Comparison of ENCODE assay signal across 9 cellular contexts in the genomic region with DNA sequence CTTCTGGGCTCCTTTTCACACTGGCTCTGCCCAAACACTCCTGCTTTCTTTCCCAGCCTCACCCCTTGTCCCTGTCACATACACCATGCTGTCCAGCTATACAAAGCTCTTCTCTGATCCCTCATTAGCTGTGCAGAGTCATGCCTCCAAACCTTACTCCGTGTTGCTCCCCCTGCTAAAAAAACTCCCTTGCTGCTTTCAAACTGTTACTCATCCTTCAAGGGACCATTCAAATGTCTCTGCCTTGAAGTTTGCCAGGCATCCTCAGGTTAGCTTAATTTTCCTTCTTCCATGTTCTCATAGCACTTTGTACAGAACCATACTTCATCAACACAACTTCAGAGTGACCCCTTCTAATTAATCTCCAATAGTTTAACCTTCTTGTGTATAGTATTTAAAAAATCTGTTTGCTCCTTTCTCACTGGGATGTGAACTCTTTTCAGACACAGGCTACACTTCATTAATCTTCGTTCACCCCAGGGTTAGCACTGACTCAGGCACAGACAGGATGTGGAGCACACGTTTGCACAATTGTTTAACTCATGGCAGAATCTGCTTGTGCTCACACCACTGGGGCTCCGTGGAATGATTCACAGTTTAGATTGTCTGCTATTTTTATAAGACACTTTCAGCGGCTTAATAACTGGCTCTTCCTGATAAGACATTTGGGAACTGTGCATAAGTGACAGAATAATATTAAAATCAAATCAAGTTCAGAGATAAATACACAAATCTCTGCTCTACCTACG. TPM values are rescaled to one million over a fixed set of nuclear protein-coding genes. Genes with fewer than 3 reads are reported as not detected.
DNase-seq lines count a peak whose midpoint lies in the region; ATAC-seq and TF ChIP-seq lines count a peak whose summit lies in the region.
"Had no signal": no experiment of that assay in that cellular context is flagged by ENCODE, and none has a peak within 500 bp of the region (broad histone marks: within the 10 kb centered on the region; RNA-seq: fewer than 3 reads in every experiment).

No MANE protein-coding gene starts in this region.

- peaks cover 7% of the 10 kb centered on the region for H3K4me1 ChIP-seq in neural progenitor cell

- H3K4me3 Mint-ChIP-seq in neural progenitor cell, result no peak overlapping the region

- CTCF ChIA-PET in RWPE1 (lab: Yijun Ruan, JAX), result no interaction called here

- no peaks in the 10 kb centered on the region for H4K20me1 ChIP-seq in neural progenitor cell (ENCODE audit: low read depth)

- no peak overlapping the region for H3K27ac ChIP-seq in neural progenitor cell
- no peak overlapping the region for H3K27ac ChIP-seq in RWPE1

- H3K9me3 Mint-ChIP-seq in neural progenitor cell, result no peaks in the 10 kb centered on the region

- H2AFZ ChIP-seq in neural progenitor cell (replicated peaks), result no peak overlapping the region

- TF ChIP-seq CTCF in neural progenitor cell (IDR thresholded peaks at IDR 0.05) (no peak), RWPE1 (conservative IDR thresholded peaks at IDR 0.05; ENCODE audit: low read depth) (no peak), GM13977 (IDR thresholded peaks at IDR 0.05; ENCODE audit: extremely low read depth, insufficient read depth, missing control alignments) (no peak)

- H3K27me3 ChIP-seq in neural progenitor cell, result no peaks in the 10 kb centered on the region

- ATAC-seq in GM18858 (IDR thresholded peaks at IDR 0.05; ENCODE audit: unreplicated experiment), result peak; percentile 54
- ATAC-seq in HG03196 (IDR thresholded peaks at IDR 0.05; ENCODE audit: unreplicated experiment), result peak; percentile 50
- ATAC-seq in HG03571 (IDR thresholded peaks at IDR 0.05; ENCODE audit: unreplicated experiment), result no peak

- H3K27ac Mint-ChIP-seq in neural progenitor cell, result peak overlapping the region; percentile 31

- no peak overlapping the region for H3K4me3 ChIP-seq in neural progenitor cell

- DNase-seq in astrocyte of the hippocampus (ENCODE audit: low read depth, low spot score) (peak; percentile 19), neural progenitor cell (ENCODE audit: low spot score) (no peak), middle frontal gyrus (ENCODE audit: extremely low spot score, low spot score) (no peak), RWPE1 (ENCODE audit: low spot score) (no peak), GM13977 (ENCODE audit: low spot score) (no peak)
- DNase-seq: activated gamma-delta T cell had no signal

- peaks cover 23% of the 10 kb centered on the region for H3K4me1 Mint-ChIP-seq in neural progenitor cell

- H3K9ac ChIP-seq in neural progenitor cell, result no peak overlapping the region

- no peaks in the 10 kb centered on the region for H3K9me3 ChIP-seq in neural progenitor cell (ENCODE audit: low read depth)

- H3K36me3 ChIP-seq in neural progenitor cell, result no peaks in the 10 kb centered on the region

- H3F3A ChIP-seq in neural progenitor cell (ENCODE audit: low read depth), result peaks cover 8% of the 10 kb centered on the region

- no peaks in the 10 kb centered on the region for H3K36me3 Mint-ChIP-seq in neural progenitor cell

- peaks cover 7% of the 10 kb centered on the region for H3K27me3 Mint-ChIP-seq in neural progenitor cell (ENCODE audit: insufficient read depth, low read depth)

- POLR2A ChIA-PET in RWPE1 (lab: Yijun Ruan, JAX; ENCODE audit: low non-redundant PET), result no interaction called here

- no peaks in the 10 kb centered on the region for H3K79me2 ChIP-seq in neural progenitor cell (ENCODE audit: low read depth)

- no peak overlapping the region for H3K4me2 ChIP-seq in neural progenitor cell

- in situ Hi-C loops in GM13977 (cut with MboI; ENCODE audit: low pct_unique_long_range_greater_than_20kb, low sequenced_read_pairs, unreplicated experiment), result no loop called here

RNA-seq across cellular contexts. Expression of a gene that starts 21.4 kb away (rescaled TPM):
- 49.6 and 87.2 TPM in 2 replicates for total RNA-seq in neural progenitor cell (ENCODE audit: low replicate concordance)

RNA-seq across cellular contexts. Expression of a gene that starts 29.8 kb away (rescaled TPM):
- total RNA-seq in neural progenitor cell (ENCODE audit: low replicate concordance), result 51.7 and 57.5 TPM in 2 replicates
